In genomic region chr1:171173069-171173468, GRCh38 we compare ENCODE assay signal across 32 cellular contexts. TPM values are rescaled to one million over a fixed set of nuclear protein-coding genes. Genes with fewer than 3 reads are reported as not detected.
DNase-seq lines count a peak whose midpoint lies in the region; ATAC-seq and TF ChIP-seq lines count a peak whose summit lies in the region.
"Had no signal": no experiment of that assay in that cellular context is flagged by ENCODE, and none has a peak within 500 bp of the region (broad histone marks: within the 10 kb centered on the region; RNA-seq: fewer than 3 reads in every experiment).

No MANE protein-coding gene starts in this region.

- H2AFZ ChIP-seq in Karpas-422 (ENCODE audit: low read length) = peak overlapping the region; percentile 47; the same call in 1 of the 2 replicates
- peak overlapping the region; percentile 37 for H2AFZ ChIP-seq in osteoblast (ENCODE audit: low read length)
- H2AFZ ChIP-seq: GM23338 had no signal

- H3K9me2 ChIP-seq in Karpas-422 (replicated peaks; ENCODE audit: insufficient read depth, low read length) = no peaks in the 10 kb centered on the region

- H4K20me1 ChIP-seq in Karpas-422 (ENCODE audit: insufficient read depth, low read depth, low read length) = no peaks in the 10 kb centered on the region
- no peaks in the 10 kb centered on the region for H4K20me1 ChIP-seq in osteoblast (ENCODE audit: insufficient read depth, low read length)

- H3K9ac ChIP-seq in Karpas-422 (ENCODE audit: low read length) = no peak overlapping the region

- CTCF ChIA-PET in RWPE1 (lab: Yijun Ruan, JAX) = interaction anchor here (0.6 kb wide), 1 partner anchor 197 kb away, joined by 3 read pairs; no protein-coding TSS in a partner anchor

- H3K27me3 ChIP-seq in Karpas-422 (ENCODE audit: low read length) (no peaks in the 10 kb centered on the region), osteoblast (ENCODE audit: insufficient read depth, low read length) (no peaks in the 10 kb centered on the region)
- H3K27me3 ChIP-seq: testis, vagina had no signal

- TF ChIP-seq CTCF in osteoblast (IDR thresholded peaks at IDR 0.05; ENCODE audit: extremely low read depth, low read depth, low read length) = no peak
- TF ChIP-seq CTCF in RWPE1 (conservative IDR thresholded peaks at IDR 0.05; ENCODE audit: low read depth) = no peak

- no peak overlapping the region for H3K4me2 ChIP-seq in Karpas-422 (ENCODE audit: low read depth, low read length, poor library complexity, severe bottlenecking)
- H3K4me2 ChIP-seq in osteoblast (ENCODE audit: insufficient read depth, low read length) = no peak overlapping the region
- H3K4me2 ChIP-seq: GM23338 had no signal

- POLR2A ChIA-PET in RWPE1 (lab: Yijun Ruan, JAX; ENCODE audit: low non-redundant PET) = no interaction called here

- no peaks in the 10 kb centered on the region for H3K79me2 ChIP-seq in Karpas-422 (ENCODE audit: low read length)
- no peaks in the 10 kb centered on the region for H3K79me2 ChIP-seq in osteoblast (ENCODE audit: insufficient read depth, low read length)

- H3K4me1 ChIP-seq in Karpas-422 (ENCODE audit: low read length) (peaks cover 11% of the 10 kb centered on the region), osteoblast (ENCODE audit: insufficient read depth, low read length) (no peaks in the 10 kb centered on the region)
- H3K4me1 ChIP-seq: Caco-2, vagina had no signal

- H3K4me3 ChIP-seq in Karpas-422 (ENCODE audit: low read length) (no peak overlapping the region), osteoblast (ENCODE audit: insufficient read depth, low read length) (no peak overlapping the region)
- H3K4me3 ChIP-seq: GM23338, testis, vagina had no signal

- peak; percentile 76 for ATAC-seq in GM18517 (IDR thresholded peaks at IDR 0.05; ENCODE audit: unreplicated experiment)
- peak; percentile 55 for ATAC-seq in GM21529 (IDR thresholded peaks at IDR 0.05; ENCODE audit: unreplicated experiment)
- no peak for ATAC-seq in HG02642 (IDR thresholded peaks at IDR 0.05; ENCODE audit: poor library complexity, unreplicated experiment)
- no peak for ATAC-seq in HG03139 (IDR thresholded peaks at IDR 0.05; ENCODE audit: unreplicated experiment)
- ATAC-seq: GM23338, right cardiac atrium had no signal

- no peak overlapping the region for H3K27ac ChIP-seq in Karpas-422 (ENCODE audit: low read length)
- no peak overlapping the region for H3K27ac ChIP-seq in osteoblast (ENCODE audit: low read depth, low read length)
- no peak overlapping the region for H3K27ac ChIP-seq in RWPE1
- H3K27ac ChIP-seq: testis, vagina had no signal

- DNase-seq in Karpas-422 (peak; percentile 69), osteoblast (ENCODE audit: insufficient read length, low spot score, missing footprints) (no peak), NCI-H1436 (lab: John Stamatoyannopoulos, UW) (no peak), RWPE1 (ENCODE audit: low spot score) (no peak)
- DNase-seq: activated B cell treated with CpG ODN at 0.5 μM for 24 hours; activated CD4-positive, alpha-beta memory T cell treated with anti-CD3 and anti-CD28 coated beads for 36 hours; activated CD8-positive, alpha-beta memory T cell treated with anti-CD3 and anti-CD28 coated beads, Interleukin-2, amount 50 U/mL, for 48 hours; activated naive CD8-positive, alpha-beta T cell treated with anti-CD3 and anti-CD28 coated beads for 36 hours; C1 segment of cervical spinal cord; Caco-2; central memory CD4-positive, alpha-beta T cell; dermis blood vessel endothelial cell; NCI-H1417; NCI-H2081 treated with DMSO at 0.1 percent for 48 hours; NCI-H774; right cardiac atrium; stimulated activated CD4-positive, alpha-beta T cell treated with anti-CD3 and anti-CD28 coated beads, Interleukin-4, amount 100 ng/mL, for 4 hours; stimulated activated naive CD4-positive, alpha-beta T cell treated with Interleukin-2 at 50 U/mL for 16 hours; SW 1271; testis had no signal

- H3K9me3 ChIP-seq in Karpas-422 (ENCODE audit: low read length) (no peaks in the 10 kb centered on the region), osteoblast (ENCODE audit: low read depth, low read length) (no peaks in the 10 kb centered on the region)
- H3K9me3 ChIP-seq: Caco-2, testis, vagina had no signal

- H3K36me3 ChIP-seq in Karpas-422 (ENCODE audit: insufficient read depth, low read length) (no peaks in the 10 kb centered on the region), osteoblast (ENCODE audit: insufficient read depth, low read length) (no peaks in the 10 kb centered on the region)
- H3K36me3 ChIP-seq: vagina had no signal

RNA-seq across cellular contexts. Expression of gene FMO2, which starts 12.0 kb away (rescaled TPM):
- total RNA-seq in Karpas-422 (2014; rRNA removed; shearing (Covaris generic); ENCODE audit: low replicate concordance) = not detected in 2 replicates
- total RNA-seq in osteoblast = 2.7 and 2.9 TPM in 2 replicates
- total RNA-seq: activated B cell treated with CpG ODN at 0.5 μM for 24 hours; activated CD4-positive, alpha-beta memory T cell treated with anti-CD3 and anti-CD28 coated beads for 36 hours; activated naive CD8-positive, alpha-beta T cell treated with anti-CD3 and anti-CD28 coated beads for 36 hours; astrocyte; Caco-2; Daoy; dermis blood vessel endothelial cell; glomerular endothelial cell; GM23338; kidney epithelial cell; MCF 10A; neural crest cell had no signal

Comparison
In these comparisons a context has a peak if more than half of its experiments do, and no peak if none do; other contexts are left out.
1. ATAC-seq: peak in GM18517 (single experiment) and GM21529 (single experiment); none in HG02642 (single experiment) and HG03139 (single experiment).